ENCODE assay signal across 8 cellular contexts in genomic region chr11:116771935-116772334, GRCh38. TPM values are rescaled to one million over a fixed set of nuclear protein-coding genes. Genes with fewer than 3 reads are reported as not detected.
DNase-seq lines count a peak whose midpoint lies in the region; ATAC-seq, FAIRE-seq and TF ChIP-seq lines count a peak whose summit lies in the region.

No MANE protein-coding gene starts in this region.

- no peak for TF ChIP-seq CTCF in astrocyte (IDR thresholded peaks at IDR 0.05; ENCODE audit: insufficient read depth, low read depth, low read length)

- H3K79me2 ChIP-seq in astrocyte (ENCODE audit: insufficient read depth, low read length): peaks cover 31% of the 10 kb centered on the region

- no peak overlapping the region for H2AFZ ChIP-seq in astrocyte (ENCODE audit: low read depth, low read length)

- H3K4me3 Mint-ChIP-seq in activated naive CD4-positive, alpha-beta T cell treated with anti-CD3 and anti-CD28 coated beads, Interleukin-2, amount 50 U/mL, for 24 hours: peak overlapping the region; percentile 98
- peak overlapping the region; percentile 93 for H3K4me3 Mint-ChIP-seq in astrocyte (ENCODE audit: unreplicated experiment)

- H3K9ac ChIP-seq in astrocyte (ENCODE audit: low read length): peak overlapping the region; percentile 94

- H4K20me1 ChIP-seq in astrocyte (ENCODE audit: insufficient read depth, low read length): no peaks in the 10 kb centered on the region

- no peaks in the 10 kb centered on the region for H3K27me3 ChIP-seq in astrocyte (ENCODE audit: insufficient read depth, low read length)

- no peak for ATAC-seq in HG02884 (IDR thresholded peaks at IDR 0.05; ENCODE audit: unreplicated experiment)
- ATAC-seq in HG02763 (IDR thresholded peaks at IDR 0.05; ENCODE audit: unreplicated experiment): no peak

- H3K4me1 Mint-ChIP-seq in activated naive CD4-positive, alpha-beta T cell treated with anti-CD3 and anti-CD28 coated beads, Interleukin-2, amount 50 U/mL, for 24 hours: peaks cover 54% of the 10 kb centered on the region
- H3K4me1 Mint-ChIP-seq in astrocyte (ENCODE audit: low read depth, unreplicated experiment): peaks cover 9% of the 10 kb centered on the region

- no peaks in the 10 kb centered on the region for H3K9me3 ChIP-seq in astrocyte (ENCODE audit: insufficient read depth, low read depth, low read length)

- no peaks in the 10 kb centered on the region for H3K27me3 Mint-ChIP-seq in activated naive CD4-positive, alpha-beta T cell treated with anti-CD3 and anti-CD28 coated beads, Interleukin-2, amount 50 U/mL, for 24 hours
- no peaks in the 10 kb centered on the region for H3K27me3 Mint-ChIP-seq in astrocyte (ENCODE audit: low read depth, unreplicated experiment)

- no peak overlapping the region for H3K27ac Mint-ChIP-seq in activated naive CD4-positive, alpha-beta T cell treated with anti-CD3 and anti-CD28 coated beads, Interleukin-2, amount 50 U/mL, for 24 hours
- H3K27ac Mint-ChIP-seq in astrocyte (ENCODE audit: unreplicated experiment): peak overlapping the region; percentile 70

- H3K36me3 ChIP-seq in astrocyte (ENCODE audit: insufficient read depth, low read length) (peaks cover 11% of the 10 kb centered on the region), urinary bladder (ENCODE audit: insufficient read depth) (peaks cover 2% of the 10 kb centered on the region)

- H3K4me3 ChIP-seq in astrocyte (ENCODE audit: insufficient read depth, low read depth, low read length): peak overlapping the region; percentile 81
- peak overlapping the region; percentile 79 for H3K4me3 ChIP-seq in urinary bladder (ENCODE audit: low read depth, low read length)

- H3K27ac ChIP-seq in astrocyte (ENCODE audit: low read depth, low read length): peak overlapping the region; percentile 94
- H3K27ac ChIP-seq in urinary bladder (ENCODE audit: low read depth): no peak overlapping the region

- H3K36me3 Mint-ChIP-seq in activated naive CD4-positive, alpha-beta T cell treated with anti-CD3 and anti-CD28 coated beads, Interleukin-2, amount 50 U/mL, for 24 hours: peaks cover 16% of the 10 kb centered on the region
- no peaks in the 10 kb centered on the region for H3K36me3 Mint-ChIP-seq in astrocyte (ENCODE audit: low read depth, unreplicated experiment)

- H3K9me3 Mint-ChIP-seq in activated naive CD4-positive, alpha-beta T cell treated with anti-CD3 and anti-CD28 coated beads, Interleukin-2, amount 50 U/mL, for 24 hours: no peaks in the 10 kb centered on the region
- H3K9me3 Mint-ChIP-seq in astrocyte (ENCODE audit: unreplicated experiment): no peaks in the 10 kb centered on the region

- DNase-seq in activated naive CD4-positive, alpha-beta T cell (lab: John Stamatoyannopoulos, UW): no peak
- DNase-seq in astrocyte (ENCODE audit: low read depth) (no peak), medulla oblongata (ENCODE audit: extremely low spot score) (peak; percentile 3), urothelium cell line (ENCODE audit: low spot score) (no peak)

- peak overlapping the region; percentile 95 for H3K4me2 ChIP-seq in astrocyte (ENCODE audit: low read length)

- H3K4me1 ChIP-seq in astrocyte (ENCODE audit: insufficient read depth, low read length) (peaks cover 8% of the 10 kb centered on the region), urinary bladder (ENCODE audit: insufficient read depth) (peaks cover 2% of the 10 kb centered on the region)

- FAIRE-seq in astrocyte (lab: Jason Lieb, UNC): no peak
- FAIRE-seq in urothelium cell line (lab: Jason Lieb, UNC): no peak

- 6% methylated on average over 2 of the region's 2 CpGs for WGBS in urinary bladder

RNA-seq across cellular contexts. Expression of gene BUD13, which starts 0.9 kb away (rescaled TPM):
- 8.0 and 9.3 TPM in 2 replicates for total RNA-seq in astrocyte
- total RNA-seq in urinary bladder: 13.5 TPM
- 14.4 TPM for polyA plus RNA-seq in urinary bladder

RNA-seq across cellular contexts. Expression of gene ZPR1, which starts 15.9 kb away (rescaled TPM):
- total RNA-seq in astrocyte (65.1 and 67.3 TPM in 2 replicates), urinary bladder (17.9 TPM)
- 27.4 TPM for polyA plus RNA-seq in urinary bladder

RNA-seq across cellular contexts. Expression of gene APOA5, which starts 19.7 kb away (rescaled TPM):
- total RNA-seq in astrocyte (not detected in 2 replicates), urinary bladder (not detected)
- 0.38 TPM for polyA plus RNA-seq in urinary bladder

RNA-seq across cellular contexts. Expression of gene APOA4, which starts 51.2 kb away (rescaled TPM):
- total RNA-seq in astrocyte (not detected in 2 replicates), urinary bladder (not detected)
- 0.06 TPM for polyA plus RNA-seq in urinary bladder

RNA-seq across cellular contexts. Expression of gene APOC3, which starts 57.8 kb away (rescaled TPM):
- total RNA-seq in astrocyte (not detected in 2 replicates), urinary bladder (not detected)
- 4.1 TPM for polyA plus RNA-seq in urinary bladder
